In the genomic region with DNA sequence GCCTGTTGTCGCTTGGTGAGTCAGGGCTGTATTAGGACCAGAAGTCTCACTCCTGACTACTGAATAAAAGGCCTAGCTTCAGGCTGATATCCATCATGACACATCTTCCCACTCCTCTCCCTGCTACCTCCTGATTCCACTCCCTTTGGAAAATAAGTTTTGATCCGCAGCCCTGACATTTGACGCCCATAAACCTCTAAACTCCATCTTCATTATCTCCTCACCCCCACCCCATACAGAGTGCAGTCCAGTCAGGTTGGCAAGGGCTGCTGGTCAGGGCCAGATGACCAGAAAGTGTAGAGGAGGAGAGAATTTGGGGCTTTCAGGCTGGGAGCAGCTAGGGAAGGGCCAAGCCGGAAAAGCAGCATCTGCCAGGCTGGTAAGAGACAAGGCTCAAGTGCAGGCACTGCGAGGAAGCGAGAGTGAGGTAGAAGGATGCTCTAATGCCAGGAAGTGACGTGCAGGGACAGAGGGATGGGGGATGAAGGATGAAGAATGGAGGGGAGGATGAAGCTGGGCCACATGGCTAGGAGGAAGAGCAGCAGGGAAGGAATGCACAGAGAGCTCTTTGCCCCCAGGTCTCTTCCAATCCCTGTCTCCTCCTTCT, we compare ENCODE assay signal across 10 cellular contexts. TPM values are rescaled to one million over a fixed set of nuclear protein-coding genes. Genes with fewer than 3 reads are reported as not detected.
DNase-seq lines count a peak whose midpoint lies in the region; ATAC-seq and TF ChIP-seq lines count a peak whose summit lies in the region.
"Had no signal": no experiment of that assay in that cellular context is flagged by ENCODE, and none has a peak within 500 bp of the region (broad histone marks: within the 10 kb centered on the region; RNA-seq: fewer than 3 reads in every experiment).

No MANE protein-coding gene starts in this region.

- no peak for ATAC-seq in activated CD4-positive, alpha-beta T cell treated with anti-CD3 and anti-CD28 coated beads for 36 hours
- ATAC-seq in activated CD8-positive, alpha-beta T cell treated with anti-CD3 and anti-CD28 coated beads for 36 hours, result no peak
- no peak for ATAC-seq in HG03432 (IDR thresholded peaks at IDR 0.05; ENCODE audit: unreplicated experiment)

- WGBS in lower leg skin, 2 donors, result 94% methylated on average over 7 of the region's 7 CpGs

- H3K27me3 Mint-ChIP-seq in activated CD4-positive, alpha-beta T cell treated with anti-CD3 and anti-CD28 coated beads for 36 hours, result no peaks in the 10 kb centered on the region
- no peaks in the 10 kb centered on the region for H3K27me3 Mint-ChIP-seq in activated CD8-positive, alpha-beta T cell treated with anti-CD3 and anti-CD28 coated beads for 36 hours

- peak overlapping the region; percentile 35 for H3K27ac Mint-ChIP-seq in activated CD4-positive, alpha-beta T cell treated with anti-CD3 and anti-CD28 coated beads for 36 hours
- no peak overlapping the region for H3K27ac Mint-ChIP-seq in activated CD8-positive, alpha-beta T cell treated with anti-CD3 and anti-CD28 coated beads for 36 hours

- H3K9me3 ChIP-seq in iPS-20b (ENCODE audit: insufficient read depth, low read depth, low read length) (no peaks in the 10 kb centered on the region), skeletal muscle tissue (ENCODE audit: control insufficient read depth in 3 of 3, low read length in 3 of 3) (no peaks in the 10 kb centered on the region)
- H3K9me3 ChIP-seq: BLaER1 had no signal

- no peaks in the 10 kb centered on the region for H3K9me3 Mint-ChIP-seq in activated CD4-positive, alpha-beta T cell treated with anti-CD3 and anti-CD28 coated beads for 36 hours (ENCODE audit: low read depth)
- H3K9me3 Mint-ChIP-seq in activated CD8-positive, alpha-beta T cell treated with anti-CD3 and anti-CD28 coated beads for 36 hours, result no peaks in the 10 kb centered on the region

- TF ChIP-seq POLR2A in lower leg skin (IDR thresholded peaks at IDR 0.05), result no peak

- peak overlapping the region; percentile 65; the same call in 1 of the 2 replicates for H3K9ac ChIP-seq in iPS-20b (ENCODE audit: low read depth, low read length)
- peak overlapping the region; percentile 7 to 90 (median 73) for H3K9ac ChIP-seq in skeletal muscle tissue (ENCODE audit: low read depth in 1 of 3, low read length in 3 of 3)
- H3K9ac ChIP-seq: BLaER1 had no signal

- DNase-seq in activated CD4-positive, alpha-beta T cell treated with anti-CD3 and anti-CD28 coated beads for 36 hours, result no peak
- no peak for DNase-seq in activated CD4-positive, alpha-beta T cell treated with anti-CD3 and anti-CD28 coated beads for 1 hour
- DNase-seq in activated CD8-positive, alpha-beta T cell treated with anti-CD3 and anti-CD28 coated beads for 36 hours, result no peak
- DNase-seq in lower leg skin (ENCODE audit: low spot score in 2 of 2) (no peak), SW 1271 (lab: John Stamatoyannopoulos, UW) (no peak)
- DNase-seq: NCI-H2171 had no signal

- H3K36me3 Mint-ChIP-seq in activated CD4-positive, alpha-beta T cell treated with anti-CD3 and anti-CD28 coated beads for 36 hours (ENCODE audit: low read depth), result no peaks in the 10 kb centered on the region
- H3K36me3 Mint-ChIP-seq in activated CD8-positive, alpha-beta T cell treated with anti-CD3 and anti-CD28 coated beads for 36 hours (ENCODE audit: low read depth), result no peaks in the 10 kb centered on the region

- no peaks in the 10 kb centered on the region; the same call in 1 of the 2 replicates for H3K36me3 ChIP-seq in iPS-20b (ENCODE audit: insufficient read depth, low read depth, low read length)
- peaks cover 0 to 2% (median 0%) of the 10 kb centered on the region in 3 donors for H3K36me3 ChIP-seq in skeletal muscle tissue (ENCODE audit: control insufficient read depth in 3 of 3, insufficient read depth in 3 of 3, low read length in 3 of 3)
- H3K36me3 ChIP-seq: BLaER1 had no signal

- H3K27ac ChIP-seq in iPS-20b (ENCODE audit: low read length) (no peak overlapping the region), skeletal muscle tissue (ENCODE audit: low read depth, low read length) (no peak overlapping the region)
- H3K27ac ChIP-seq: BLaER1 had no signal

- H3K4me1 ChIP-seq in iPS-20b (ENCODE audit: insufficient read depth, low read length) (no peaks in the 10 kb centered on the region; the same call in 1 of the 2 replicates), skeletal muscle tissue (ENCODE audit: control insufficient read depth in 3 of 3, insufficient read depth in 3 of 3, low read length in 3 of 3) (peaks cover 34 to 54% (median 43%) of the 10 kb centered on the region in 3 donors)

- H3K27me3 ChIP-seq in iPS-20b (ENCODE audit: insufficient read depth, low read length) (peaks cover 25% of the 10 kb centered on the region), skeletal muscle tissue (ENCODE audit: control insufficient read depth in 3 of 3, insufficient read depth in 3 of 3, low read length in 3 of 3) (no peaks in the 10 kb centered on the region)

- POLR2A ChIA-PET in activated CD4-positive, alpha-beta T cell treated with anti-CD3 and anti-CD28 coated beads for 36 hours (lab: Charles Lee), result no interaction called here
- POLR2A ChIA-PET in activated CD8-positive, alpha-beta T cell treated with anti-CD3 and anti-CD28 coated beads for 36 hours (lab: Charles Lee), result interaction anchor here (1.1 to 1.7 kb wide), 2 partner anchors 70 to 355 kb away, joined by 3 to 4 read pairs; partner anchors contain the start of gene DYNLRB1

- H3K4me3 Mint-ChIP-seq in activated CD4-positive, alpha-beta T cell treated with anti-CD3 and anti-CD28 coated beads for 36 hours, result peak overlapping the region; percentile 79
- H3K4me3 Mint-ChIP-seq in activated CD8-positive, alpha-beta T cell treated with anti-CD3 and anti-CD28 coated beads for 36 hours, result peak overlapping the region; percentile 79

- TF ChIP-seq CTCF in activated CD8-positive, alpha-beta T cell treated with anti-CD3 and anti-CD28 coated beads for 36 hours (IDR thresholded peaks at IDR 0.05), result no peak
- peak in 1 of 3 donors; percentile 8 for TF ChIP-seq CTCF in lower leg skin (IDR thresholded peaks at IDR 0.05)

- H3K4me3 ChIP-seq in iPS-20b (ENCODE audit: low read length) (peak overlapping the region; percentile 80), skeletal muscle tissue (ENCODE audit: low read length in 3 of 3) (peak overlapping the region; percentile 85 to 88 (median 85)), lower leg skin (ENCODE audit: low read depth, poor library complexity, severe bottlenecking) (no peak overlapping the region)
- H3K4me3 ChIP-seq: BLaER1 had no signal

- peaks cover 51% of the 10 kb centered on the region for H3K4me1 Mint-ChIP-seq in activated CD4-positive, alpha-beta T cell treated with anti-CD3 and anti-CD28 coated beads for 36 hours
- peaks cover 47% of the 10 kb centered on the region for H3K4me1 Mint-ChIP-seq in activated CD8-positive, alpha-beta T cell treated with anti-CD3 and anti-CD28 coated beads for 36 hours (ENCODE audit: low read depth)

- CTCF ChIA-PET in activated CD4-positive, alpha-beta T cell treated with anti-CD3 and anti-CD28 coated beads for 36 hours (lab: Charles Lee), result interaction anchor here (2.3 to 7.9 kb wide), 2 partner anchors 86 to 276 kb away, joined by 6 to 78 read pairs; partner anchors contain the start of genes EDEM2, GSS and MYH7B
- CTCF ChIA-PET in activated CD8-positive, alpha-beta T cell treated with anti-CD3 and anti-CD28 coated beads for 36 hours (lab: Charles Lee), result interaction anchor here (0.6 to 6.4 kb wide), 2 partner anchors 12 to 86 kb away, joined by 3 to 94 read pairs; partner anchors contain the start of genes GSS and MYH7B

- intact Hi-C loops in activated CD4-positive, alpha-beta T cell treated with anti-CD3 and anti-CD28 coated beads for 36 hours (cut with DNase I, micrococcal nuclease), result loop anchor here (5.0 to 10.0 kb wide), 3 partner anchors 44 to 873 kb away; partner anchors contain the start of genes NCOA6 (in 1 of the 2), RBM39 (in 1 of the 2) and UQCC1 (in 1 of the 2)
- intact Hi-C loops in activated CD8-positive, alpha-beta T cell treated with anti-CD3 and anti-CD28 coated beads for 36 hours (cut with micrococcal nuclease), result no loop called here
- intact Hi-C loops in lower leg skin (cut with DNase I; ENCODE audit: low total_unique reads), result no loop called here

RNA-seq across cellular contexts. Expression of gene GGT7, which starts 1.2 kb away (rescaled TPM):
- total RNA-seq in activated CD4-positive, alpha-beta T cell treated with anti-CD3 and anti-CD28 coated beads for 36 hours, result 10 to 100 TPM; 12.7 to 15.0 TPM
- 10 to 100 TPM; 13.2 to 14.2 TPM for total RNA-seq in activated CD8-positive, alpha-beta T cell treated with anti-CD3 and anti-CD28 coated beads for 36 hours
- total RNA-seq in skeletal muscle tissue, result 2.6 TPM
- 10 to 100 TPM in 2 of 4 donors, 1 to 10 TPM in 2; 8.6 to 12.9 (median 9.6) TPM for total RNA-seq in lower leg skin

RNA-seq across cellular contexts. Expression of gene ACSS2, which starts 5.0 kb away (rescaled TPM):
- 10 to 100 TPM; 29.9 to 35.1 TPM for total RNA-seq in activated CD4-positive, alpha-beta T cell treated with anti-CD3 and anti-CD28 coated beads for 36 hours
- 10 to 100 TPM; 14.2 to 14.3 TPM for total RNA-seq in activated CD8-positive, alpha-beta T cell treated with anti-CD3 and anti-CD28 coated beads for 36 hours
- 71.0 TPM for total RNA-seq in skeletal muscle tissue
- total RNA-seq in lower leg skin, result 10 to 100 TPM; 54.3 to 98.1 (median 71.5) TPM

RNA-seq across cellular contexts. Expression of gene NCOA6, which starts 46.0 kb away (rescaled TPM):
- 10 to 100 TPM; 20.3 to 31.1 TPM for total RNA-seq in activated CD4-positive, alpha-beta T cell treated with anti-CD3 and anti-CD28 coated beads for 36 hours
- total RNA-seq in activated CD8-positive, alpha-beta T cell treated with anti-CD3 and anti-CD28 coated beads for 36 hours, result 10 to 100 TPM; 15.7 to 17.2 TPM
- 14.6 TPM for total RNA-seq in skeletal muscle tissue
- total RNA-seq in lower leg skin, result 10 to 100 TPM; 20.9 to 37.6 (median 29.9) TPM

Comparison
In these comparisons a context has a peak if more than half of its experiments do, and no peak if none do; other contexts are left out.
1. intact Hi-C loops: an anchor here in activated CD4-positive, alpha-beta T cell treated with anti-CD3 and anti-CD28 coated beads for 36 hours (5.0 to 10.0 kb wide); none called in activated CD8-positive, alpha-beta T cell treated with anti-CD3 and anti-CD28 coated beads for 36 hours and lower leg skin.